In genomic region chr2:98664323-98664722, GRCh38 we compare ENCODE assay signal across 9 cellular contexts. TPM values are rescaled to one million over a fixed set of nuclear protein-coding genes. Genes with fewer than 3 reads are reported as not detected.
DNase-seq lines count a peak whose midpoint lies in the region; ATAC-seq and TF ChIP-seq lines count a peak whose summit lies in the region.
"Had no signal": no experiment of that assay in that cellular context is flagged by ENCODE, and none has a peak within 500 bp of the region (broad histone marks: within the 10 kb centered on the region; RNA-seq: fewer than 3 reads in every experiment).

No MANE protein-coding gene starts in this region.

- no peaks in the 10 kb centered on the region for H3K9me3 ChIP-seq in PC-3 (ENCODE audit: low read length)
- H3K9me3 ChIP-seq in OCI-LY7 (ENCODE audit: low read length) = peaks cover 5% of the 10 kb centered on the region; the same call in 1 of the 2 replicates

- no peaks in the 10 kb centered on the region for H3K9me2 ChIP-seq in PC-3 (replicated peaks; ENCODE audit: low read length)
- H3K9me2 ChIP-seq in OCI-LY7 (ENCODE audit: insufficient read depth, low read length) = no peaks in the 10 kb centered on the region

- no peak for TF ChIP-seq CTCF in PC-3 (conservative IDR thresholded peaks at IDR 0.05; ENCODE audit: low read depth, low read length)
- TF ChIP-seq CTCF in OCI-LY7 (conservative IDR thresholded peaks at IDR 0.05; ENCODE audit: low read length) = no peak

- H3K4me1 ChIP-seq in PC-3 (ENCODE audit: insufficient read depth, low read length) (peaks cover 9% of the 10 kb centered on the region), OCI-LY7 (ENCODE audit: insufficient read depth, low read length, poor library complexity, severe bottlenecking) (no peaks in the 10 kb centered on the region)

- BruUV-seq in PC-3 (replicated peaks; lab: Mats Ljungman, UMichigan) = no TSS peak
- no TSS peak for BruUV-seq in OCI-LY7 (replicated peaks; lab: Mats Ljungman, UMichigan)

- intact Hi-C loops in PC-3 (cut with micrococcal nuclease) (no loop called here), OCI-LY7 (cut with micrococcal nuclease; ENCODE audit: unreplicated experiment) (no loop called here)

- POLR2A ChIA-PET in PC-3 (lab: Charles Lee; ENCODE audit: unreplicated experiment) = no interaction called here
- POLR2A ChIA-PET in naive thymus-derived CD8-positive, alpha-beta T cell (lab: Charles Lee) = interaction anchor here (0.5 to 13.6 kb wide), 17 partner anchors 8 to 172 kb away, joined by 3 to 248 read pairs (median 5); partner anchors contain the start of genes COA5, MGAT4A and UNC50
- POLR2A ChIA-PET in OCI-LY7 (lab: Charles Lee) = interaction anchor here (0.6 kb wide), 1 partner anchor 26 kb away, joined by 3 read pairs; no protein-coding TSS in a partner anchor

- no peaks in the 10 kb centered on the region for H3F3A ChIP-seq in PC-3 (ENCODE audit: low read length, unreplicated experiment)

- H3K4me1 Mint-ChIP-seq in naive thymus-derived CD8-positive, alpha-beta T cell = peaks cover 38 to 82% (median 71%) of the 10 kb centered on the region in 4 donors

- peak overlapping the region; percentile 19; the same call in 1 of the 2 replicates for H3K27ac ChIP-seq in PC-3 (ENCODE audit: low read length)
- no peak overlapping the region for H3K27ac ChIP-seq in OCI-LY7 (ENCODE audit: low read depth, low read length, poor library complexity, severe bottlenecking)

- peak overlapping the region; percentile 27; the same call in 1 of the 2 replicates for H2AFZ ChIP-seq in PC-3 (ENCODE audit: low read length)
- H2AFZ ChIP-seq in OCI-LY7 (ENCODE audit: low read length) = no peak overlapping the region

- H3K4me3 Mint-ChIP-seq in naive thymus-derived CD8-positive, alpha-beta T cell = peak overlapping the region; percentile 64 to 93 (median 85)

- H4K20me1 ChIP-seq in PC-3 (ENCODE audit: low read length) = no peaks in the 10 kb centered on the region
- H4K20me1 ChIP-seq in OCI-LY7 (ENCODE audit: insufficient read depth, low read length) = no peaks in the 10 kb centered on the region

- H3K27ac Mint-ChIP-seq in naive thymus-derived CD8-positive, alpha-beta T cell = peak overlapping the region; percentile 91 to 98 (median 96)

- H3K9me3 Mint-ChIP-seq in naive thymus-derived CD8-positive, alpha-beta T cell = peaks cover 0 to 23% (median 9%) of the 10 kb centered on the region in 9 donors

- no peaks in the 10 kb centered on the region for H3K27me3 Mint-ChIP-seq in naive thymus-derived CD8-positive, alpha-beta T cell

- H3K36me3 ChIP-seq in PC-3 (ENCODE audit: low read depth, low read length) = 0 out of 2 replicates have a peak, but pooled peaks cover 4% of the 10 kb centered on the region
- 0 out of 2 replicates have a peak, but pooled peaks cover 6% of the 10 kb centered on the region for H3K36me3 ChIP-seq in OCI-LY7 (ENCODE audit: insufficient read depth, low read length)

- H3K79me2 ChIP-seq in PC-3 (ENCODE audit: low read length) = no peaks in the 10 kb centered on the region
- no peaks in the 10 kb centered on the region for H3K79me2 ChIP-seq in OCI-LY7 (ENCODE audit: insufficient read depth, low read depth, low read length)

- H3K4me2 ChIP-seq in PC-3 (ENCODE audit: low read length) (peak overlapping the region; percentile 20), OCI-LY7 (ENCODE audit: low read length) (no peak overlapping the region)

- no peak overlapping the region for H3K9ac ChIP-seq in PC-3 (ENCODE audit: low read length)

- no peaks in the 10 kb centered on the region for H3K27me3 ChIP-seq in PC-3 (ENCODE audit: low read length)

- no peak overlapping the region for H3K4me3 ChIP-seq in PC-3 (ENCODE audit: low read length)
- no peak overlapping the region for H3K4me3 ChIP-seq in OCI-LY7 (ENCODE audit: low read depth, low read length, poor library complexity, severe bottlenecking)

- DNase-seq in GF-D8 (lab: John Stamatoyannopoulos, UW) (peak; percentile 59), PC-3 (peak; percentile 81), C1 segment of cervical spinal cord (lab: John Stamatoyannopoulos, UW) (no peak), OCI-LY7 (ENCODE audit: low spot score) (no peak), epidermal melanocyte (ENCODE audit: insufficient read length, low spot score) (no peak)
- peak; percentile 54 for DNase-seq in activated naive CD4-positive, alpha-beta T cell treated with anti-CD3 and anti-CD28 coated beads, Interleukin-2, amount 50 U/mL, for 16 hours
- DNase-seq in naive thymus-derived CD8-positive, alpha-beta T cell = peak in 9 of 10 donors; percentile 28 to 86 (median 71)
- DNase-seq: DMS79 had no signal

- ATAC-seq in PC-3 = peak; percentile 37; the same call in 1 of the 2 replicates
- ATAC-seq in naive thymus-derived CD8-positive, alpha-beta T cell = peak; percentile 67 to 72
- ATAC-seq in HG03196 (IDR thresholded peaks at IDR 0.05; ENCODE audit: unreplicated experiment) = no peak

- CTCF ChIA-PET in PC-3 (lab: Charles Lee) (interaction anchor here (0.5 kb wide), 1 partner anchor 13 kb away, joined by 3 read pairs; no protein-coding TSS in a partner anchor), OCI-LY7 (lab: Charles Lee; ENCODE audit: unreplicated experiment) (no interaction called here)

- H3K36me3 Mint-ChIP-seq in naive thymus-derived CD8-positive, alpha-beta T cell = peaks cover 37 to 61% (median 58%) of the 10 kb centered on the region in 3 donors

RNA-seq across cellular contexts. Expression of gene UNC50, which starts 55.9 kb away (rescaled TPM):
- 18.4 and 26.0 TPM in 2 replicates for total RNA-seq in PC-3 (2014; rRNA removed)
- total RNA-seq in naive thymus-derived CD8-positive, alpha-beta T cell = 10 to 100 TPM; 41.3 to 45.1 TPM
- 10 to 100 TPM; 32.1 to 41.7 (median 36.3) TPM for polyA plus RNA-seq in naive thymus-derived CD8-positive, alpha-beta T cell
- total RNA-seq in OCI-LY7 (2014; rRNA removed; shearing (Covaris generic)) = 19.2 and 24.4 TPM in 2 replicates
- 33.3 and 33.7 TPM in 2 replicates for total RNA-seq in OCI-LY7 (2022)

RNA-seq across cellular contexts. Expression of gene COA5, which starts 56.0 kb away (rescaled TPM):
- total RNA-seq in PC-3 (2014; rRNA removed) = 34.0 and 37.2 TPM in 2 replicates
- 10 to 100 TPM; 44.9 to 48.6 TPM for total RNA-seq in naive thymus-derived CD8-positive, alpha-beta T cell
- polyA plus RNA-seq in naive thymus-derived CD8-positive, alpha-beta T cell = 10 to 100 TPM; 29.8 to 43.8 (median 42.4) TPM
- total RNA-seq in OCI-LY7 (2014; rRNA removed; shearing (Covaris generic)) = 40.0 and 50.1 TPM in 2 replicates
- total RNA-seq in OCI-LY7 (2022) = 32.8 and 33.6 TPM in 2 replicates

Comparison
In these comparisons a context has a peak if more than half of its experiments do, and no peak if none do; other contexts are left out.
1. DNase-seq: peak in GF-D8 (single experiment), PC-3 (single experiment), activated naive CD4-positive, alpha-beta T cell treated with anti-CD3 and anti-CD28 coated beads, Interleukin-2, amount 50 U/mL, for 16 hours (single experiment) and naive thymus-derived CD8-positive, alpha-beta T cell (9 of 10); none in C1 segment of cervical spinal cord (0 of 14), OCI-LY7 (single experiment) and epidermal melanocyte (single experiment).